ENCODE assay signal across 1 cellular context in the genomic region with DNA sequence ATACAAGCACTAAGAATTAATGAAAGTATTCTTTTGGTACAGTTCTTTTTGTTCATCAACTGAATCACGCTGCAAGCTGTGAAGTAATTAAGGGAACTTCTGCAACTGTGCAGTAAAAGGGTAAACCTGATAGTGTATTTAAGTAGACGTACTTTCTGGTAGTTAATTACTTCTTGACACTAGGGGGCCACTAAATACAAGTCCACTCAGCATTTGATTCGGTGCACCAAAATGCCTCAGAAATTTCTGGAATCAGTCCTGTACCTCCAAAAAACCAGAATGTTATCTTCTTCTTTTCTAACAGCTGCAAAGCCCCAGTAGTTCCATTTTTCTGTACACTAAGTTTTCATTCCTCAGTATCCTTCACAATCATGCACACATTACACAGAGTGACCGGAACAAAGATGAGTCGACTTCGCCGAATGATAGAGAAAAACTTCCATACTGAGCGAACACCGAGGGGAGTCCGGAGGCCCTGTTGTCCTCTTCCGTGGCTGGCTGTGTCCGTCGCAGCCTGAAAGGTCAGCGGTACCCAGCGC.
A peak's percentile ranks its signal among the peaks of the same experiment; 100 is the strongest.
TF ChIP-seq lines count a peak whose summit lies in the region.

No MANE protein-coding gene starts in this region.

TF ChIP-seq in HepG2, 621 proteins besides CTCF, POLR2A, EP300 and RAD21:
- TF ChIP-seq, protein P1, sequence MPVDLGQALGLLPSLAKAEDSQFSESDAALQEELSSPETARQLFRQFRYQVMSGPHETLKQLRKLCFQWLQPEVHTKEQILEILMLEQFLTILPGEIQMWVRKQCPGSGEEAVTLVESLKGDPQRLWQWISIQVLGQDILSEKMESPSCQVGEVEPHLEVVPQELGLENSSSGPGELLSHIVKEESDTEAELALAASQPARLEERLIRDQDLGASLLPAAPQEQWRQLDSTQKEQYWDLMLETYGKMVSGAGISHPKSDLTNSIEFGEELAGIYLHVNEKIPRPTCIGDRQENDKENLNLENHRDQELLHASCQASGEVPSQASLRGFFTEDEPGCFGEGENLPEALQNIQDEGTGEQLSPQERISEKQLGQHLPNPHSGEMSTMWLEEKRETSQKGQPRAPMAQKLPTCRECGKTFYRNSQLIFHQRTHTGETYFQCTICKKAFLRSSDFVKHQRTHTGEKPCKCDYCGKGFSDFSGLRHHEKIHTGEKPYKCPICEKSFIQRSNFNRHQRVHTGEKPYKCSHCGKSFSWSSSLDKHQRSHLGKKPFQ (CRISPR knock-in tag; IDR thresholded peaks at IDR 0.05; ENCODE audit: insufficient replicate concordance) = peak; percentile 20
- peak; percentile 69; the same call in 1 of the 2 replicates for TF ChIP-seq ELF4 (CRISPR knock-in tag; IDR thresholded peaks at IDR 0.05; ENCODE audit: borderline replicate concordance)
- no peak for TF ChIP-seq KLF6 (CRISPR knock-in tag; IDR thresholded peaks at IDR 0.05)
- TF ChIP-seq, protein P2, sequence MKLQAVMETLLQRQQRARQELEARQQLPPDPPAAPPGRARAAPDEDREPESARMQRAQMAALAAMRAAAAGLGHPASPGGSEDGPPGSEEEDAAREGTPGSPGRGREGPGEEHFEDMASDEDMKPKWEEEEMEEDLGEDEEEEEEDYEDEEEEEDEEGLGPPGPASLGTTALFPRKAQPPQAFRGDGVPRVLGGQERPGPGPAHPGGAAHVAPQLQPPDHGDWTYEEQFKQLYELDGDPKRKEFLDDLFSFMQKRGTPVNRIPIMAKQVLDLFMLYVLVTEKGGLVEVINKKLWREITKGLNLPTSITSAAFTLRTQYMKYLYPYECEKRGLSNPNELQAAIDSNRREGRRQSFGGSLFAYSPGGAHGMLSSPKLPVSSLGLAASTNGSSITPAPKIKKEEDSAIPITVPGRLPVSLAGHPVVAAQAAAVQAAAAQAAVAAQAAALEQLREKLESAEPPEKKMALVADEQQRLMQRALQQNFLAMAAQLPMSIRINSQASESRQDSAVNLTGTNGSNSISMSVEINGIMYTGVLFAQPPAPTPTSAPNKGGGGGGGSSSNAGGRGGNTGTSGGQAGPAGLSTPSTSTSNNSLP (IDR thresholded peaks at IDR 0.05; ENCODE audit: low read depth, low read length) = 0 out of 2 replicates have a peak, but pooled peaks have one; percentile 10
